29 cellular contexts compared by ENCODE assay signal in genomic region chr19:3546119-3546518, GRCh38. TPM values are rescaled to one million over a fixed set of nuclear protein-coding genes. Genes with fewer than 3 reads are reported as not detected.
DNase-seq lines count a peak whose midpoint lies in the region; ATAC-seq, FAIRE-seq and TF ChIP-seq lines count a peak whose summit lies in the region.
"Had no signal": no experiment of that assay in that cellular context is flagged by ENCODE, and none has a peak within 500 bp of the region (broad histone marks: within the 10 kb centered on the region; RNA-seq: fewer than 3 reads in every experiment).

No MANE protein-coding gene starts in this region.

- intact Hi-C loops in HepG2 (cut with micrococcal nuclease; ENCODE audit: unreplicated experiment), result no loop called here

- no peaks in the 10 kb centered on the region for H3K79me2 ChIP-seq in HepG2 (ENCODE audit: insufficient read depth, low read length)
- H3K79me2 ChIP-seq: hepatocyte had no signal

- H3K4me2 ChIP-seq in HepG2 (ENCODE audit: low read depth, low read length), result no peak overlapping the region
- H3K4me2 ChIP-seq: BLaER1 treated with 17β-estradiol and CSF1 and Interleukin-3, amounts not matched to agents 10 nM and 100 nM; hepatocyte had no signal

- TF ChIP-seq CTCF in HEK293 (tag by site-specific recombination; IDR thresholded peaks at IDR 0.05) (no peak), HepG2 (CRISPR knock-in tag; IDR thresholded peaks at IDR 0.05) (no peak), omental fat pad (IDR thresholded peaks at IDR 0.05) (no peak)

- no peaks in the 10 kb centered on the region for H3K9me3 Mint-ChIP-seq in activated naive CD8-positive, alpha-beta T cell treated with anti-CD3 and anti-CD28 coated beads for 36 hours
- H3K9me3 Mint-ChIP-seq in stimulated activated memory B cell treated with anti-CD40 and anti-IgM and Interleukin-4, amounts not matched to agents 10 μg/mL and 1 μg/mL and 100 μg/mL, for 72 hours, result no peaks in the 10 kb centered on the region
- H3K9me3 Mint-ChIP-seq: activated T-cell treated with anti-CD3 and anti-CD28 coated beads, Interleukin-2, amount 50 U/mL, for 4 hours; dendritic cell treated with granulocyte-macrophage colony-stimulating factor and Interleukin-4, amounts not matched to agents 40 ng/mL and 50 ng/mL, for 4 days had no signal

- H3K36me3 Mint-ChIP-seq in activated naive CD8-positive, alpha-beta T cell treated with anti-CD3 and anti-CD28 coated beads for 36 hours, result peaks cover 12% of the 10 kb centered on the region
- H3K36me3 Mint-ChIP-seq in stimulated activated memory B cell treated with anti-CD40 and anti-IgM and Interleukin-4, amounts not matched to agents 10 μg/mL and 1 μg/mL and 100 μg/mL, for 72 hours, result peaks cover 25% of the 10 kb centered on the region

- H3K4me1 ChIP-seq in HEK293 (ENCODE audit: control insufficient read depth, insufficient read depth, low read length), result no peaks in the 10 kb centered on the region
- H3K4me1 ChIP-seq in HepG2 (ENCODE audit: insufficient read depth, low read length), result no peaks in the 10 kb centered on the region
- H3K4me1 ChIP-seq: Caco-2, gastrocnemius medialis had no signal

- H3K4me3 Mint-ChIP-seq in activated naive CD8-positive, alpha-beta T cell treated with anti-CD3 and anti-CD28 coated beads for 36 hours, result no peak overlapping the region
- H3K4me3 Mint-ChIP-seq in stimulated activated memory B cell treated with anti-CD40 and anti-IgM and Interleukin-4, amounts not matched to agents 10 μg/mL and 1 μg/mL and 100 μg/mL, for 72 hours, result no peak overlapping the region
- H3K4me3 Mint-ChIP-seq: activated T-cell treated with anti-CD3 and anti-CD28 coated beads, Interleukin-2, amount 50 U/mL, for 4 hours; dendritic cell treated with granulocyte-macrophage colony-stimulating factor and Interleukin-4, amounts not matched to agents 40 ng/mL and 50 ng/mL, for 4 days had no signal

- no TSS peak for BruUV-seq in HepG2 (replicated peaks; lab: Mats Ljungman, UMichigan)

- H3K36me3 ChIP-seq in HEK293 (ENCODE audit: control insufficient read depth in 2 of 2, insufficient read depth in 1 of 2, low read length in 2 of 2) (peaks cover 0 to 48% of the 10 kb centered on the region in 2 experiments; a peak in 2 of 3 replicates), HepG2 (replicated peaks in 1 of 2; ENCODE audit: control insufficient read depth in 1 of 2, insufficient read depth in 2 of 2, low read length in 2 of 2) (peaks cover 3 to 10% of the 10 kb centered on the region in 2 experiments; a peak in 3 of 5 replicates)
- H3K36me3 ChIP-seq: gastrocnemius medialis had no signal

- no peak for TF ChIP-seq EP300 in HepG2 (IDR thresholded peaks at IDR 0.05; ENCODE audit: low read depth in 2 of 2, low read length in 2 of 2)
- no peak for TF ChIP-seq EP300 in HepG2 (CRISPR knock-in tag; IDR thresholded peaks at IDR 0.05; ENCODE audit: borderline replicate concordance)

- no peak overlapping the region for H3K27ac ChIP-seq in HEK293 (ENCODE audit: extremely low read depth, low read depth, low read length)
- no peak overlapping the region for H3K27ac ChIP-seq in HepG2 (ENCODE audit: extremely low read length, insufficient read depth, low read length)
- H3K27ac ChIP-seq: ascending aorta; BLaER1 treated with 17β-estradiol and CSF1 and Interleukin-3, amounts not matched to agents 10 nM and 100 nM; esophagus squamous epithelium; gastrocnemius medialis; hepatocyte had no signal

- no peaks in the 10 kb centered on the region for H3K9me3 ChIP-seq in HEK293 (ENCODE audit: control insufficient read depth, insufficient read depth, low read depth, low read length)
- H3K9me3 ChIP-seq in HepG2 (ENCODE audit: low read length), result no peaks in the 10 kb centered on the region
- H3K9me3 ChIP-seq: ascending aorta; BLaER1 treated with 17β-estradiol and CSF1 and Interleukin-3, amounts not matched to agents 10 nM and 100 nM; Caco-2; esophagus squamous epithelium; gastrocnemius medialis had no signal

- POLR2A ChIA-PET in HEK293 (lab: Yijun Ruan, JAX) (no interaction called here), HepG2 (lab: Yijun Ruan, JAX) (no interaction called here)

- no peaks in the 10 kb centered on the region for H3K27me3 Mint-ChIP-seq in activated naive CD8-positive, alpha-beta T cell treated with anti-CD3 and anti-CD28 coated beads for 36 hours
- no peaks in the 10 kb centered on the region for H3K27me3 Mint-ChIP-seq in stimulated activated memory B cell treated with anti-CD40 and anti-IgM and Interleukin-4, amounts not matched to agents 10 μg/mL and 1 μg/mL and 100 μg/mL, for 72 hours
- H3K27me3 Mint-ChIP-seq: dendritic cell treated with granulocyte-macrophage colony-stimulating factor and Interleukin-4, amounts not matched to agents 40 ng/mL and 50 ng/mL, for 4 days had no signal

- TF ChIP-seq RAD21 in HepG2 (CRISPR knock-in tag; IDR thresholded peaks at IDR 0.05), result no peak

- no peak overlapping the region for H2AFZ ChIP-seq in HepG2 (ENCODE audit: low read length)
- H2AFZ ChIP-seq: hepatocyte had no signal

- ATAC-seq in HepG2, result no peak
- no peak for ATAC-seq in stimulated activated memory B cell treated with anti-CD40 and anti-IgM and Interleukin-4, amounts not matched to agents 10 μg/mL and 1 μg/mL and 100 μg/mL, for 72 hours
- no peak for ATAC-seq in omental fat pad (ENCODE audit: low FRiP score)
- ATAC-seq: gastrocnemius medialis, SK-N-SH treated with all-trans-retinoic acid at 6 μM for 48 hours had no signal

- H3K27ac Mint-ChIP-seq in activated naive CD8-positive, alpha-beta T cell treated with anti-CD3 and anti-CD28 coated beads for 36 hours, result peak overlapping the region; percentile 36
- peak overlapping the region; percentile 66 for H3K27ac Mint-ChIP-seq in stimulated activated memory B cell treated with anti-CD40 and anti-IgM and Interleukin-4, amounts not matched to agents 10 μg/mL and 1 μg/mL and 100 μg/mL, for 72 hours

- FAIRE-seq in HepG2 (lab: Jason Lieb, UNC), result no peak

- no peaks in the 10 kb centered on the region for H4K20me1 ChIP-seq in HepG2 (ENCODE audit: insufficient read depth, low read length)

- DNase-seq in activated naive CD8-positive, alpha-beta T cell treated with anti-CD3 and anti-CD28 coated beads for 36 hours, result no peak
- DNase-seq in HepG2 (ENCODE audit: low spot score), result no peak
- no peak for DNase-seq in stimulated activated CD4-positive, alpha-beta T cell treated with anti-CD3 and anti-CD28 coated beads, Interleukin-4, amount 100 ng/mL, for 1 hour
- no peak for DNase-seq in SK-N-DZ (ENCODE audit: low spot score)
- no peak for DNase-seq in omental fat pad (ENCODE audit: low spot score)
- DNase-seq in NCI-H2107 treated with DMSO at 0.1 percent for 48 hours (lab: John Stamatoyannopoulos, UW; ENCODE audit: unreplicated experiment), result no peak
- DNase-seq: activated naive CD4-positive, alpha-beta T cell; activated T-cell treated with anti-CD3 and anti-CD28 coated beads, Interleukin-2, amount 50 U/mL, for 4 hours; Caco-2; central memory CD4-positive, alpha-beta T cell; DMS79 treated with DMSO at 0.1 percent for 48 hours; esophagus squamous epithelium; gastrocnemius medialis; mesendoderm; NCI-H1436; NCI-H2171; NCI-H510A had no signal

- H3K4me3 ChIP-seq in HEK293 (ENCODE audit: low read depth, low read length) (no peak overlapping the region), HepG2 (replicated peaks in 1 of 3; ENCODE audit: insufficient read depth in 1 of 3, low read depth in 2 of 3, low read length in 3 of 3) (no peak overlapping the region)
- H3K4me3 ChIP-seq: ascending aorta; BLaER1 treated with 17β-estradiol and CSF1 and Interleukin-3, amounts not matched to agents 10 nM and 100 nM; esophagus squamous epithelium; gastrocnemius medialis; hepatocyte; skin epidermis had no signal

- no peak overlapping the region for H3K9ac ChIP-seq in HepG2 (ENCODE audit: insufficient read depth, low read depth, low read length)
- H3K9ac ChIP-seq: BLaER1 treated with 17β-estradiol and CSF1 and Interleukin-3, amounts not matched to agents 10 nM and 100 nM had no signal

- in situ Hi-C loops in HepG2 (cut with HindIII; ENCODE audit: extremely low pct_ligation_motif_present, low pct_unique_long_range_greater_than_20kb), result no loop called here

- no peak for TF ChIP-seq POLR2A in HepG2 (IDR thresholded peaks at IDR 0.05; ENCODE audit: insufficient read depth in 1 of 2, low read depth in 2 of 2, low read length in 2 of 2)

- 96% methylated on average over 10 of the region's 23 CpGs for WGBS in HepG2 (ENCODE audit: low lambda C conversion rate)

- H3K27me3 ChIP-seq in HepG2 (ENCODE audit: control insufficient read depth in 1 of 2, insufficient read depth in 2 of 2, low read length in 2 of 2), result no peaks in the 10 kb centered on the region
- H3K27me3 ChIP-seq: ascending aorta; BLaER1 treated with 17β-estradiol and CSF1 and Interleukin-3, amounts not matched to agents 10 nM and 100 nM; esophagus squamous epithelium; gastrocnemius medialis; hepatocyte had no signal

- peaks cover 7% of the 10 kb centered on the region for H3K4me1 Mint-ChIP-seq in activated naive CD8-positive, alpha-beta T cell treated with anti-CD3 and anti-CD28 coated beads for 36 hours
- H3K4me1 Mint-ChIP-seq in stimulated activated memory B cell treated with anti-CD40 and anti-IgM and Interleukin-4, amounts not matched to agents 10 μg/mL and 1 μg/mL and 100 μg/mL, for 72 hours, result peaks cover 28% of the 10 kb centered on the region

- CTCF ChIA-PET in HEK293 (lab: Yijun Ruan, JAX), result interaction anchor here (0.6 to 2.8 kb wide), 11 partner anchors 9 to 657 kb away, joined by 3 to 21 read pairs (median 3); no protein-coding TSS in a partner anchor
- CTCF ChIA-PET in HepG2 (lab: Yijun Ruan, JAX; ENCODE audit: low intra/inter-chr PET ratio, low total read pairs), result interaction anchor here (2.3 kb wide), 1 partner anchor 29 kb away, joined by 14 read pairs; no protein-coding TSS in a partner anchor

RNA-seq across cellular contexts. Expression of gene TEKTIP1, which starts 7.1 kb away (rescaled TPM):
- total RNA-seq in activated naive CD8-positive, alpha-beta T cell treated with anti-CD3 and anti-CD28 coated beads for 36 hours, result 1 to 10 TPM; 1.2 to 2.2 TPM
- total RNA-seq in HepG2 (2016; rRNA removed; fragmentation: Illumina TruSeq; extraction: Trizol) (not detected in 2 replicates), omental fat pad (1 to 10 TPM in 1 of 4 donors, not detected in 3; 1.4 TPM)
- total RNA-seq in HepG2 (2016; cell fraction: cytosol; rRNA removed; fragmentation: Illumina TruSeq; extraction: Trizol; ENCODE audit: low read depth), result not detected in 2 replicates
- not detected in 2 replicates for total RNA-seq in HepG2 (2016; cell fraction: insoluble cytoplasmic fraction; rRNA removed; fragmentation: Illumina TruSeq; extraction: Trizol)
- total RNA-seq in HepG2 (2016; cell fraction: membrane; rRNA removed; fragmentation: Illumina TruSeq; extraction: Trizol), result not detected in 2 replicates
- not detected in 2 replicates for total RNA-seq in HepG2 (2016; cell fraction: nucleus; rRNA removed; fragmentation: Illumina TruSeq; extraction: Trizol)
- not detected in 2 replicates for polyA plus RNA-seq in HepG2 (2011; rRNA removed)
- polyA plus RNA-seq in HepG2 (2011; cell fraction: cytosol; rRNA removed), result not detected in 2 replicates
- polyA plus RNA-seq in HepG2 (2011; cell fraction: nucleus; rRNA removed), result 0.32 TPM in 1 of 2 replicates, not detected in the other
- 0.24 and 0.35 TPM in 2 replicates for polyA plus RNA-seq in HepG2 (2012)
- polyA plus RNA-seq in HepG2 (2016; cell fraction: cytosol; fragmentation: Illumina TruSeq; extraction: Trizol; ENCODE audit: low read depth), result not detected in 2 replicates
- polyA plus RNA-seq in HepG2 (2016; cell fraction: insoluble cytoplasmic fraction; fragmentation: Illumina TruSeq; extraction: Trizol; ENCODE audit: low read depth), result not detected in 2 replicates
- not detected in 2 replicates for polyA plus RNA-seq in HepG2 (2016; cell fraction: membrane; fragmentation: Illumina TruSeq; extraction: Trizol; ENCODE audit: low read depth)
- polyA plus RNA-seq in HepG2 (2016; cell fraction: nucleus; fragmentation: Illumina TruSeq; extraction: Trizol; ENCODE audit: insufficient read depth, low read depth), result not detected in 2 replicates
- not detected in 2 replicates for polyA minus RNA-seq in HepG2 (2011; rRNA and poly(A)+ RNA removed; ENCODE audit: low replicate concordance)
- not detected in 2 replicates for polyA minus RNA-seq in HepG2 (2011; cell fraction: cytosol; rRNA and poly(A)+ RNA removed)
- not detected in 2 replicates for polyA minus RNA-seq in HepG2 (2011; cell fraction: nucleus; rRNA and poly(A)+ RNA removed)
- not detected in 2 replicates for polyA plus RNA-seq in SK-N-DZ (2014; cell fraction: cytosol; rRNA removed)
- 0.64 and 2.7 TPM in 2 replicates for polyA plus RNA-seq in SK-N-DZ (2014; cell fraction: nucleus; rRNA removed)
- total RNA-seq: ascending aorta, gastrocnemius medialis, hepatocyte, myocyte, renal cortical epithelial cell had no signal
- polyA plus RNA-seq: AG04450 had no signal

RNA-seq across cellular contexts. Expression of gene MFSD12, which starts 11.3 kb away (rescaled TPM):
- total RNA-seq in activated naive CD8-positive, alpha-beta T cell treated with anti-CD3 and anti-CD28 coated beads for 36 hours, result 10 to 100 TPM; 73.2 to 76.1 TPM
- 14.0 and 29.1 TPM in 2 replicates for total RNA-seq in HepG2 (2016; rRNA removed; fragmentation: Illumina TruSeq; extraction: Trizol)
- total RNA-seq in HepG2 (2016; cell fraction: cytosol; rRNA removed; fragmentation: Illumina TruSeq; extraction: Trizol; ENCODE audit: low read depth), result 9.9 and 10.2 TPM in 2 replicates
- 10.6 and 28.5 TPM in 2 replicates for total RNA-seq in HepG2 (2016; cell fraction: insoluble cytoplasmic fraction; rRNA removed; fragmentation: Illumina TruSeq; extraction: Trizol)
- 19.7 and 20.6 TPM in 2 replicates for total RNA-seq in HepG2 (2016; cell fraction: membrane; rRNA removed; fragmentation: Illumina TruSeq; extraction: Trizol)
- total RNA-seq in HepG2 (2016; cell fraction: nucleus; rRNA removed; fragmentation: Illumina TruSeq; extraction: Trizol), result 25.3 and 29.9 TPM in 2 replicates
- 27.2 and 37.0 TPM in 2 replicates for polyA plus RNA-seq in HepG2 (2011; rRNA removed)
- 16.9 and 29.1 TPM in 2 replicates for polyA plus RNA-seq in HepG2 (2011; cell fraction: cytosol; rRNA removed)
- 143 and 182 TPM in 2 replicates for polyA plus RNA-seq in HepG2 (2011; cell fraction: nucleus; rRNA removed)
- polyA plus RNA-seq in HepG2 (2012), result 21.1 and 40.6 TPM in 2 replicates
- 12.9 and 14.1 TPM in 2 replicates for polyA plus RNA-seq in HepG2 (2016; cell fraction: cytosol; fragmentation: Illumina TruSeq; extraction: Trizol; ENCODE audit: low read depth)
- 12.6 and 14.9 TPM in 2 replicates for polyA plus RNA-seq in HepG2 (2016; cell fraction: insoluble cytoplasmic fraction; fragmentation: Illumina TruSeq; extraction: Trizol; ENCODE audit: low read depth)
- 19.3 and 20.1 TPM in 2 replicates for polyA plus RNA-seq in HepG2 (2016; cell fraction: membrane; fragmentation: Illumina TruSeq; extraction: Trizol; ENCODE audit: low read depth)
- 55.9 and 62.9 TPM in 2 replicates for polyA plus RNA-seq in HepG2 (2016; cell fraction: nucleus; fragmentation: Illumina TruSeq; extraction: Trizol; ENCODE audit: insufficient read depth, low read depth)
- 76.5 and 865 TPM in 2 replicates for polyA minus RNA-seq in HepG2 (2011; rRNA and poly(A)+ RNA removed; ENCODE audit: low replicate concordance)
- 29.2 and 33.3 TPM in 2 replicates for polyA minus RNA-seq in HepG2 (2011; cell fraction: cytosol; rRNA and poly(A)+ RNA removed)
- 22.5 and 22.8 TPM in 2 replicates for polyA minus RNA-seq in HepG2 (2011; cell fraction: nucleus; rRNA and poly(A)+ RNA removed)
- 24.5 and 27.7 TPM in 2 replicates for polyA plus RNA-seq in SK-N-DZ (2014; cell fraction: cytosol; rRNA removed)
- 58.4 and 59.9 TPM in 2 replicates for polyA plus RNA-seq in SK-N-DZ (2014; cell fraction: nucleus; rRNA removed)
- 100 to 1,000 TPM in 1 of 4 donors, 10 to 100 TPM in 3; 27.7 to 127 (median 53.3) TPM for total RNA-seq in omental fat pad

RNA-seq across cellular contexts. Expression of gene HMG20B, which starts 26.6 kb away (rescaled TPM):
- 10 to 100 TPM; 37.1 to 41.6 TPM for total RNA-seq in activated naive CD8-positive, alpha-beta T cell treated with anti-CD3 and anti-CD28 coated beads for 36 hours
- total RNA-seq in HepG2 (2016; rRNA removed; fragmentation: Illumina TruSeq; extraction: Trizol) (23.0 and 29.2 TPM in 2 replicates), omental fat pad (10 to 100 TPM; 60.4 to 95.8 (median 66.5) TPM)
- 26.2 and 31.3 TPM in 2 replicates for total RNA-seq in HepG2 (2016; cell fraction: cytosol; rRNA removed; fragmentation: Illumina TruSeq; extraction: Trizol; ENCODE audit: low read depth)
- total RNA-seq in HepG2 (2016; cell fraction: insoluble cytoplasmic fraction; rRNA removed; fragmentation: Illumina TruSeq; extraction: Trizol), result 26.2 and 29.0 TPM in 2 replicates
- total RNA-seq in HepG2 (2016; cell fraction: membrane; rRNA removed; fragmentation: Illumina TruSeq; extraction: Trizol), result 40.2 and 42.4 TPM in 2 replicates
- total RNA-seq in HepG2 (2016; cell fraction: nucleus; rRNA removed; fragmentation: Illumina TruSeq; extraction: Trizol), result 17.0 TPM in 2 replicates
- 23.9 and 24.8 TPM in 2 replicates for polyA plus RNA-seq in HepG2 (2011; rRNA removed)
- 17.7 and 28.8 TPM in 2 replicates for polyA plus RNA-seq in HepG2 (2011; cell fraction: cytosol; rRNA removed)
- polyA plus RNA-seq in HepG2 (2011; cell fraction: nucleus; rRNA removed), result 73.5 and 97.4 TPM in 2 replicates
- polyA plus RNA-seq in HepG2 (2012), result 19.0 and 22.8 TPM in 2 replicates
- polyA plus RNA-seq in HepG2 (2016; cell fraction: cytosol; fragmentation: Illumina TruSeq; extraction: Trizol; ENCODE audit: low read depth), result 33.9 and 35.6 TPM in 2 replicates
- polyA plus RNA-seq in HepG2 (2016; cell fraction: insoluble cytoplasmic fraction; fragmentation: Illumina TruSeq; extraction: Trizol; ENCODE audit: low read depth), result 36.6 TPM in 2 replicates
- 38.7 and 44.5 TPM in 2 replicates for polyA plus RNA-seq in HepG2 (2016; cell fraction: membrane; fragmentation: Illumina TruSeq; extraction: Trizol; ENCODE audit: low read depth)
- polyA plus RNA-seq in HepG2 (2016; cell fraction: nucleus; fragmentation: Illumina TruSeq; extraction: Trizol; ENCODE audit: insufficient read depth, low read depth), result 80.7 and 81.4 TPM in 2 replicates
- polyA minus RNA-seq in HepG2 (2011; rRNA and poly(A)+ RNA removed; ENCODE audit: low replicate concordance), result 13.9 and 67.7 TPM in 2 replicates
- polyA minus RNA-seq in HepG2 (2011; cell fraction: cytosol; rRNA and poly(A)+ RNA removed), result 10.8 and 16.1 TPM in 2 replicates
- polyA minus RNA-seq in HepG2 (2011; cell fraction: nucleus; rRNA and poly(A)+ RNA removed), result 8.7 and 9.7 TPM in 2 replicates
- 45.9 and 49.0 TPM in 2 replicates for polyA plus RNA-seq in SK-N-DZ (2014; cell fraction: cytosol; rRNA removed)
- 102 and 113 TPM in 2 replicates for polyA plus RNA-seq in SK-N-DZ (2014; cell fraction: nucleus; rRNA removed)

RNA-seq across cellular contexts. Expression of gene GIPC3, which starts 39.2 kb away (rescaled TPM):
- total RNA-seq in activated naive CD8-positive, alpha-beta T cell treated with anti-CD3 and anti-CD28 coated beads for 36 hours, result under 1 TPM; 0.32 to 0.43 TPM
- total RNA-seq in HepG2 (2016; rRNA removed; fragmentation: Illumina TruSeq; extraction: Trizol), result not detected in 2 replicates
- not detected in 2 replicates for total RNA-seq in HepG2 (2016; cell fraction: cytosol; rRNA removed; fragmentation: Illumina TruSeq; extraction: Trizol; ENCODE audit: low read depth)
- not detected in 2 replicates for total RNA-seq in HepG2 (2016; cell fraction: insoluble cytoplasmic fraction; rRNA removed; fragmentation: Illumina TruSeq; extraction: Trizol)
- not detected in 2 replicates for total RNA-seq in HepG2 (2016; cell fraction: membrane; rRNA removed; fragmentation: Illumina TruSeq; extraction: Trizol)
- total RNA-seq in HepG2 (2016; cell fraction: nucleus; rRNA removed; fragmentation: Illumina TruSeq; extraction: Trizol), result not detected in 2 replicates
- polyA plus RNA-seq in HepG2 (2011; rRNA removed), result 0.05 and 0.08 TPM in 2 replicates
- polyA plus RNA-seq in HepG2 (2011; cell fraction: cytosol; rRNA removed), result 0.01 and 0.03 TPM in 2 replicates
- polyA plus RNA-seq in HepG2 (2011; cell fraction: nucleus; rRNA removed), result 0.14 and 0.17 TPM in 2 replicates
- polyA plus RNA-seq in HepG2 (2012), result 0.04 TPM in 1 of 2 replicates, not detected in the other
- polyA plus RNA-seq in HepG2 (2016; cell fraction: cytosol; fragmentation: Illumina TruSeq; extraction: Trizol; ENCODE audit: low read depth), result not detected in 2 replicates
- polyA plus RNA-seq in HepG2 (2016; cell fraction: insoluble cytoplasmic fraction; fragmentation: Illumina TruSeq; extraction: Trizol; ENCODE audit: low read depth), result not detected in 2 replicates
- polyA plus RNA-seq in HepG2 (2016; cell fraction: membrane; fragmentation: Illumina TruSeq; extraction: Trizol; ENCODE audit: low read depth), result not detected in 2 replicates
- not detected in 2 replicates for polyA plus RNA-seq in HepG2 (2016; cell fraction: nucleus; fragmentation: Illumina TruSeq; extraction: Trizol; ENCODE audit: insufficient read depth, low read depth)
- 0.02 and 5.9 TPM in 2 replicates for polyA minus RNA-seq in HepG2 (2011; rRNA and poly(A)+ RNA removed; ENCODE audit: low replicate concordance)
- polyA minus RNA-seq in HepG2 (2011; cell fraction: cytosol; rRNA and poly(A)+ RNA removed), result not detected in 2 replicates
- polyA minus RNA-seq in HepG2 (2011; cell fraction: nucleus; rRNA and poly(A)+ RNA removed), result not detected in 2 replicates
- polyA plus RNA-seq in SK-N-DZ (2014; cell fraction: cytosol; rRNA removed), result 0.03 and 0.08 TPM in 2 replicates
- not detected in 2 replicates for polyA plus RNA-seq in SK-N-DZ (2014; cell fraction: nucleus; rRNA removed)
- total RNA-seq in omental fat pad, result 1 to 10 TPM in 2 of 4 donors, under 1 TPM in 2; 0.56 to 3.0 (median 1.0) TPM
- total RNA-seq: Caco-2, hepatocyte, OCI-LY7, renal cortical epithelial cell had no signal

RNA-seq across cellular contexts. Expression of gene FZR1, which starts 40.0 kb away (rescaled TPM):
- 10 to 100 TPM; 32.6 to 39.6 TPM for total RNA-seq in activated naive CD8-positive, alpha-beta T cell treated with anti-CD3 and anti-CD28 coated beads for 36 hours
- total RNA-seq in HepG2 (2016; rRNA removed; fragmentation: Illumina TruSeq; extraction: Trizol) (18.3 and 29.0 TPM in 2 replicates), omental fat pad (10 to 100 TPM; 10.0 to 33.1 (median 15.3) TPM)
- total RNA-seq in HepG2 (2016; cell fraction: cytosol; rRNA removed; fragmentation: Illumina TruSeq; extraction: Trizol; ENCODE audit: low read depth), result 7.3 and 8.3 TPM in 2 replicates
- 14.2 and 28.7 TPM in 2 replicates for total RNA-seq in HepG2 (2016; cell fraction: insoluble cytoplasmic fraction; rRNA removed; fragmentation: Illumina TruSeq; extraction: Trizol)
- 11.9 and 12.1 TPM in 2 replicates for total RNA-seq in HepG2 (2016; cell fraction: membrane; rRNA removed; fragmentation: Illumina TruSeq; extraction: Trizol)
- 13.9 and 16.7 TPM in 2 replicates for total RNA-seq in HepG2 (2016; cell fraction: nucleus; rRNA removed; fragmentation: Illumina TruSeq; extraction: Trizol)
- polyA plus RNA-seq in HepG2 (2011; rRNA removed), result 30.8 and 39.2 TPM in 2 replicates
- polyA plus RNA-seq in HepG2 (2011; cell fraction: cytosol; rRNA removed), result 14.2 and 18.0 TPM in 2 replicates
- 95.9 and 102 TPM in 2 replicates for polyA plus RNA-seq in HepG2 (2011; cell fraction: nucleus; rRNA removed)
- polyA plus RNA-seq in HepG2 (2012), result 24.3 and 37.8 TPM in 2 replicates
- polyA plus RNA-seq in HepG2 (2016; cell fraction: cytosol; fragmentation: Illumina TruSeq; extraction: Trizol; ENCODE audit: low read depth), result 1.6 and 2.9 TPM in 2 replicates
- polyA plus RNA-seq in HepG2 (2016; cell fraction: insoluble cytoplasmic fraction; fragmentation: Illumina TruSeq; extraction: Trizol; ENCODE audit: low read depth), result 17.3 and 26.9 TPM in 2 replicates
- polyA plus RNA-seq in HepG2 (2016; cell fraction: membrane; fragmentation: Illumina TruSeq; extraction: Trizol; ENCODE audit: low read depth), result 6.0 and 6.7 TPM in 2 replicates
- 52.3 and 54.5 TPM in 2 replicates for polyA plus RNA-seq in HepG2 (2016; cell fraction: nucleus; fragmentation: Illumina TruSeq; extraction: Trizol; ENCODE audit: insufficient read depth, low read depth)
- 18.4 and 43.6 TPM in 2 replicates for polyA minus RNA-seq in HepG2 (2011; rRNA and poly(A)+ RNA removed; ENCODE audit: low replicate concordance)
- 15.1 and 16.5 TPM in 2 replicates for polyA minus RNA-seq in HepG2 (2011; cell fraction: cytosol; rRNA and poly(A)+ RNA removed)
- 17.9 and 24.6 TPM in 2 replicates for polyA minus RNA-seq in HepG2 (2011; cell fraction: nucleus; rRNA and poly(A)+ RNA removed)
- 25.4 and 30.6 TPM in 2 replicates for polyA plus RNA-seq in SK-N-DZ (2014; cell fraction: cytosol; rRNA removed)
- 48.4 and 51.8 TPM in 2 replicates for polyA plus RNA-seq in SK-N-DZ (2014; cell fraction: nucleus; rRNA removed)
